In genomic region chr1:193412748-193413147, GRCh38 we compare ENCODE assay signal across 31 cellular contexts.
A peak's percentile ranks its signal among the peaks of the same experiment; 100 is the strongest.
DNase-seq lines count a peak whose midpoint lies in the region; ATAC-seq and TF ChIP-seq lines count a peak whose summit lies in the region.
"Had no signal": no experiment of that assay in that cellular context is flagged by ENCODE, and none has a peak within 500 bp of the region (broad histone marks: within the 10 kb centered on the region; RNA-seq: fewer than 3 reads in every experiment).

No MANE protein-coding gene starts in this region.

- no peak for DNase-seq in stimulated activated naive CD8-positive, alpha-beta T cell treated with anti-CD3 and anti-CD28 coated beads, Interleukin-15, Interleukin-2, amounts not matched to agents 100 U/mL and 50 U/mL, for 24 hours
- DNase-seq in OCI-LY7 (ENCODE audit: low spot score): no peak
- no peak for DNase-seq in activated naive CD8-positive, alpha-beta T cell treated with anti-CD3 and anti-CD28 coated beads, Interleukin-2, amount 10 ng/mL, durations not matched to agents 7 days and 5 days
- DNase-seq in MG63: no peak
- no peak for DNase-seq in NCI-H510A (lab: John Stamatoyannopoulos, UW)
- no peak for DNase-seq in inferior parietal cortex (ENCODE audit: extremely low spot score)
- DNase-seq: activated CD8-positive, alpha-beta memory T cell treated with anti-CD3 and anti-CD28 coated beads for 24 hours; activated naive CD4-positive, alpha-beta T cell; activated T-cell treated with anti-CD3 and anti-CD28 coated beads, Interleukin-2, amount 50 U/mL, for 1 hour; anterior cingulate cortex; EL; Karpas-422; lower lobe of right lung; NCI-H1436 treated with DMSO at 0.1 percent for 48 hours; NCI-H2107; NCI-H446 treated with DMSO at 0.1 percent for 48 hours; NCI-H82; posterior cingulate gyrus; right cardiac atrium; stimulated activated CD4-positive, alpha-beta T cell treated with anti-CD3 and anti-CD28 coated beads, Interleukin-1b, Interleukin-23, amount 100 ng/mL, for 48 hours; stomach; uterus had no signal

- H3K4me2 ChIP-seq in OCI-LY7 (ENCODE audit: low read length): no peak overlapping the region
- H3K4me2 ChIP-seq: GM23338, hepatocyte had no signal

- no peak overlapping the region for H2AFZ ChIP-seq in OCI-LY7 (ENCODE audit: low read length)
- H2AFZ ChIP-seq: GM23338, hepatocyte had no signal

- H3K27ac ChIP-seq in OCI-LY7 (ENCODE audit: low read depth, low read length, poor library complexity, severe bottlenecking): no peak overlapping the region
- H3K27ac ChIP-seq: BLaER1 treated with 17β-estradiol and CSF1 and Interleukin-3, amounts not matched to agents 10 nM and 100 nM; breast epithelium; gastroesophageal sphincter; hepatocyte; lower lobe of right lung; neutrophil; SJSA1; stomach; uterus had no signal

- no peak for ATAC-seq in stimulated activated naive CD8-positive, alpha-beta T cell treated with anti-CD3 and anti-CD28 coated beads, Interleukin-15, Interleukin-2, amounts not matched to agents 100 U/mL and 50 U/mL, for 24 hours
- ATAC-seq in activated naive CD8-positive, alpha-beta T cell treated with anti-CD3 and anti-CD28 coated beads, Interleukin-2, amount 10 ng/mL, durations not matched to agents 7 days and 5 days (ENCODE audit: low read depth): peak; percentile 55
- ATAC-seq: gastroesophageal sphincter; GM23338; lower lobe of right lung; naive thymus-derived CD4-positive, alpha-beta T cell; right cardiac atrium had no signal

- peak overlapping the region; percentile 98 for H3K27ac Mint-ChIP-seq in stimulated activated naive CD8-positive, alpha-beta T cell treated with anti-CD3 and anti-CD28 coated beads, Interleukin-15, Interleukin-2, amounts not matched to agents 100 ng/mL and 50 ng/mL, for 24 hours
- H3K27ac Mint-ChIP-seq in activated naive CD8-positive, alpha-beta T cell treated with anti-CD3 and anti-CD28 coated beads, Interleukin-2, amount 10 ng/mL, durations not matched to agents 7 days and 5 days: peak overlapping the region; percentile 90
- H3K27ac Mint-ChIP-seq: GM23338 had no signal

- peaks cover 74% of the 10 kb centered on the region for H3K4me1 Mint-ChIP-seq in stimulated activated naive CD8-positive, alpha-beta T cell treated with anti-CD3 and anti-CD28 coated beads, Interleukin-15, Interleukin-2, amounts not matched to agents 100 ng/mL and 50 ng/mL, for 24 hours (ENCODE audit: low read depth)
- peaks cover 28% of the 10 kb centered on the region for H3K4me1 Mint-ChIP-seq in activated naive CD8-positive, alpha-beta T cell treated with anti-CD3 and anti-CD28 coated beads, Interleukin-2, amount 10 ng/mL, durations not matched to agents 7 days and 5 days

- intact Hi-C loops in OCI-LY7 (cut with micrococcal nuclease; ENCODE audit: unreplicated experiment): no loop called here

- H3K79me2 ChIP-seq in OCI-LY7 (ENCODE audit: insufficient read depth, low read depth, low read length): no peaks in the 10 kb centered on the region
- H3K79me2 ChIP-seq: hepatocyte had no signal

- H3K36me3 ChIP-seq in OCI-LY7 (ENCODE audit: insufficient read depth, low read length) (no peaks in the 10 kb centered on the region), MG63 (no peaks in the 10 kb centered on the region)
- H3K36me3 ChIP-seq: BLaER1 treated with 17β-estradiol and CSF1 and Interleukin-3, amounts not matched to agents 10 nM and 100 nM; breast epithelium; gastroesophageal sphincter; lower lobe of right lung; neutrophil; SJSA1; stomach; uterus had no signal

- peaks cover 8% of the 10 kb centered on the region for H3K9me3 Mint-ChIP-seq in stimulated activated naive CD8-positive, alpha-beta T cell treated with anti-CD3 and anti-CD28 coated beads, Interleukin-15, Interleukin-2, amounts not matched to agents 100 ng/mL and 50 ng/mL, for 24 hours
- H3K9me3 Mint-ChIP-seq in activated naive CD8-positive, alpha-beta T cell treated with anti-CD3 and anti-CD28 coated beads, Interleukin-2, amount 10 ng/mL, durations not matched to agents 7 days and 5 days: peaks cover 11% of the 10 kb centered on the region
- H3K9me3 Mint-ChIP-seq: GM23338 had no signal

- H3K4me1 ChIP-seq in OCI-LY7 (ENCODE audit: insufficient read depth, low read length, poor library complexity, severe bottlenecking): peaks cover 9% of the 10 kb centered on the region
- H3K4me1 ChIP-seq: breast epithelium, uterus had no signal

- 0 out of 2 replicates have a peak, but pooled peaks have one; percentile 20 for TF ChIP-seq CTCF in OCI-LY7 (conservative IDR thresholded peaks at IDR 0.05; ENCODE audit: low read length)

- H3K4me3 Mint-ChIP-seq in stimulated activated naive CD8-positive, alpha-beta T cell treated with anti-CD3 and anti-CD28 coated beads, Interleukin-15, Interleukin-2, amounts not matched to agents 100 ng/mL and 50 ng/mL, for 24 hours: no peak overlapping the region
- no peak overlapping the region for H3K4me3 Mint-ChIP-seq in activated naive CD8-positive, alpha-beta T cell treated with anti-CD3 and anti-CD28 coated beads, Interleukin-2, amount 10 ng/mL, durations not matched to agents 7 days and 5 days
- H3K4me3 Mint-ChIP-seq: GM23338 had no signal

- H4K20me1 ChIP-seq in OCI-LY7 (ENCODE audit: insufficient read depth, low read length): no peaks in the 10 kb centered on the region
- H4K20me1 ChIP-seq: BLaER1 treated with 17β-estradiol and CSF1 and Interleukin-3, amounts not matched to agents 10 nM and 100 nM had no signal

- BruUV-seq in OCI-LY7 (replicated peaks; lab: Mats Ljungman, UMichigan): no TSS peak

- no peaks in the 10 kb centered on the region for H3K9me3 ChIP-seq in OCI-LY7 (ENCODE audit: low read length)
- no peaks in the 10 kb centered on the region for H3K9me3 ChIP-seq in MG63
- H3K9me3 ChIP-seq: BLaER1 treated with 17β-estradiol and CSF1 and Interleukin-3, amounts not matched to agents 10 nM and 100 nM; breast epithelium; gastroesophageal sphincter; lower lobe of right lung; neutrophil; SJSA1; stomach; uterus had no signal

- no peaks in the 10 kb centered on the region for H3K27me3 Mint-ChIP-seq in stimulated activated naive CD8-positive, alpha-beta T cell treated with anti-CD3 and anti-CD28 coated beads, Interleukin-15, Interleukin-2, amounts not matched to agents 100 ng/mL and 50 ng/mL, for 24 hours
- H3K27me3 Mint-ChIP-seq in activated naive CD8-positive, alpha-beta T cell treated with anti-CD3 and anti-CD28 coated beads, Interleukin-2, amount 10 ng/mL, durations not matched to agents 7 days and 5 days: no peaks in the 10 kb centered on the region
- H3K27me3 Mint-ChIP-seq: naive thymus-derived CD4-positive, alpha-beta T cell had no signal

- H3K36me3 Mint-ChIP-seq in stimulated activated naive CD8-positive, alpha-beta T cell treated with anti-CD3 and anti-CD28 coated beads, Interleukin-15, Interleukin-2, amounts not matched to agents 100 ng/mL and 50 ng/mL, for 24 hours (ENCODE audit: low read depth): no peaks in the 10 kb centered on the region
- H3K36me3 Mint-ChIP-seq in activated naive CD8-positive, alpha-beta T cell treated with anti-CD3 and anti-CD28 coated beads, Interleukin-2, amount 10 ng/mL, durations not matched to agents 7 days and 5 days: peaks cover 26% of the 10 kb centered on the region

- H3K27me3 ChIP-seq in MG63: no peaks in the 10 kb centered on the region
- H3K27me3 ChIP-seq: BLaER1 treated with 17β-estradiol and CSF1 and Interleukin-3, amounts not matched to agents 10 nM and 100 nM; breast epithelium; gastroesophageal sphincter; hepatocyte; neutrophil; SJSA1; stomach; uterus had no signal

- no peak overlapping the region for H3K4me3 ChIP-seq in OCI-LY7 (ENCODE audit: low read depth, low read length, poor library complexity, severe bottlenecking)
- H3K4me3 ChIP-seq in MG63: no peak overlapping the region
- H3K4me3 ChIP-seq: BLaER1 treated with 17β-estradiol and CSF1 and Interleukin-3, amounts not matched to agents 10 nM and 100 nM; breast epithelium; gastroesophageal sphincter; GM23338; hepatocyte; lower lobe of right lung; SJSA1; stomach; uterus had no signal

- H3K9me2 ChIP-seq in OCI-LY7 (ENCODE audit: insufficient read depth, low read length): no peaks in the 10 kb centered on the region

- POLR2A ChIA-PET in OCI-LY7 (lab: Charles Lee): interaction anchor here (0.9 kb wide), 1 partner anchor 418 kb away, joined by 4 read pairs; no protein-coding TSS in a partner anchor
- POLR2A ChIA-PET in activated naive CD8-positive, alpha-beta T cell treated with anti-CD3 and anti-CD28 coated beads, Interleukin-2, amount 10 ng/mL, durations not matched to agents 7 days and 5 days (lab: Charles Lee): no interaction called here

- CTCF ChIA-PET in OCI-LY7 (lab: Charles Lee; ENCODE audit: unreplicated experiment): no interaction called here
